In genomic region chr2:230225486-230225885, GRCh38 we compare ENCODE assay signal across 8 cellular contexts. TPM values are rescaled to one million over a fixed set of nuclear protein-coding genes. Genes with fewer than 3 reads are reported as not detected.
DNase-seq lines count a peak whose midpoint lies in the region; ATAC-seq and TF ChIP-seq lines count a peak whose summit lies in the region.

SP140 (plus strand) TSS chr2:230225736; CDS start chr2:230225845, 109 bp downstream.

- TF ChIP-seq CTCF in breast epithelium (IDR thresholded peaks at IDR 0.05): no peak

- intact Hi-C loops in breast epithelium (cut with DNase I; ENCODE audit: low total_unique reads): no loop called here

- ATAC-seq in GM18520 (IDR thresholded peaks at IDR 0.05; ENCODE audit: unreplicated experiment) (peak; percentile 71), HG02943 (IDR thresholded peaks at IDR 0.05; ENCODE audit: low read depth, unreplicated experiment) (peak; percentile 73)

- no peaks in the 10 kb centered on the region for H3K36me3 ChIP-seq in effector memory CD4-positive, alpha-beta T cell (ENCODE audit: control insufficient read depth, insufficient read depth, low read length)
- H3K36me3 ChIP-seq in breast epithelium: no peaks in the 10 kb centered on the region

- H3K4me3 ChIP-seq in effector memory CD4-positive, alpha-beta T cell (ENCODE audit: insufficient read depth, low read depth, low read length, poor library complexity, severe bottlenecking): peak within 1 kb of the TSS; percentile 70
- peak within 1 kb of the TSS in 1 of 3 donors; percentile 5 for H3K4me3 ChIP-seq in breast epithelium

- no peak for TF ChIP-seq POLR2A in breast epithelium (IDR thresholded peaks at IDR 0.05)

- peaks cover 7% of the 10 kb centered on the region for H3K9me3 ChIP-seq in effector memory CD4-positive, alpha-beta T cell (ENCODE audit: control insufficient read depth, low read length)
- H3K9me3 ChIP-seq in breast epithelium: no peaks in the 10 kb centered on the region

- H3K4me1 ChIP-seq in effector memory CD4-positive, alpha-beta T cell (ENCODE audit: control insufficient read depth, insufficient read depth, low read length, poor library complexity, severe bottlenecking): peaks cover 34% of the 10 kb centered on the region
- H3K4me1 ChIP-seq in breast epithelium: no peaks in the 10 kb centered on the region

- H3K27ac ChIP-seq in effector memory CD4-positive, alpha-beta T cell (ENCODE audit: insufficient read depth, low read length, poor library complexity, severe bottlenecking): peak within 1 kb of the TSS; percentile 87
- H3K27ac ChIP-seq in breast epithelium: peak within 1 kb of the TSS in 1 of 2 donors; percentile 32

- DNase-seq in activated CD4-positive, alpha-beta T cell treated with anti-CD3 and anti-CD28 coated beads for 1 hour: peak; percentile 78
- peak; percentile 71 to 81 (median 73) for DNase-seq in effector memory CD4-positive, alpha-beta T cell
- peak; percentile 84 for DNase-seq in stimulated activated CD4-positive, alpha-beta T cell treated with anti-CD3 and anti-CD28 coated beads, Interleukin-2, amount 100 ng/mL, for 4 hours (ENCODE audit: low read depth)
- DNase-seq in NCI-H345 treated with DMSO at 0.1 percent for 48 hours (lab: John Stamatoyannopoulos, UW; ENCODE audit: unreplicated experiment) (no peak), OCI-M1 (lab: John Stamatoyannopoulos, UW) (no peak), breast epithelium (ENCODE audit: low spot score in 2 of 2) (no peak)

- H3K27me3 ChIP-seq in effector memory CD4-positive, alpha-beta T cell (replicated peaks; ENCODE audit: control insufficient read depth, insufficient read depth, low read length, poor library complexity, severe bottlenecking): no peaks in the 10 kb centered on the region
- no peaks in the 10 kb centered on the region for H3K27me3 ChIP-seq in breast epithelium

RNA-seq across cellular contexts. Expression of gene SP140, which starts in this region (rescaled TPM):
- total RNA-seq in breast epithelium: 1 to 10 TPM; 1.1 to 7.9 (median 2.6) TPM

Comparison
In these comparisons a context has a peak if more than half of its experiments do, and no peak if none do; other contexts are left out.
1. DNase-seq: peak in activated CD4-positive, alpha-beta T cell treated with anti-CD3 and anti-CD28 coated beads for 1 hour (single experiment), effector memory CD4-positive, alpha-beta T cell (3 of 3) and stimulated activated CD4-positive, alpha-beta T cell treated with anti-CD3 and anti-CD28 coated beads, Interleukin-2, amount 100 ng/mL, for 4 hours (single experiment); none in NCI-H345 treated with DMSO at 0.1 percent for 48 hours (single experiment), OCI-M1 (single experiment) and breast epithelium (0 of 2).